ENCODE assay signal across 18 cellular contexts in the genomic region with DNA sequence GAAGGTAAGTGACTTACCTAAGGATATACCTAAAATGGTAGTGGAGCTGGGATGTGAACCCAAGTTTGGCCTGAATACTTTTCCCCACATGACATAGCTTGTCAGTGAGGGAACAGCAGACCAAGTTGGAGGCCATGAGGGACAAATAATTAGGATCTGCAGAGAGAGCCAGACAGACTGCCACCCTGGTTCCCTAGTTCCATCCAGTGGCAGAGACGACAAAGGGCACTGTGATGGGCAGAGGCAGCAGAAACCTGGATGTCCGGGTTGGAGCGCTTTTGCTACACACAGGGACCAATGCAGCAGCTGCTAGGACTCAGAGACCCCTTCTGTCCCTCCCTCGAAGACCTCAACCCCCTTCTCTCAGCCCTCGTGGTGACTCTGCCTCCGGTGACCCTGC. TPM values are rescaled to one million over a fixed set of nuclear protein-coding genes. Genes with fewer than 3 reads are reported as not detected.
DNase-seq lines count a peak whose midpoint lies in the region; ATAC-seq and TF ChIP-seq lines count a peak whose summit lies in the region.
"Had no signal": no experiment of that assay in that cellular context is flagged by ENCODE, and none has a peak within 500 bp of the region (broad histone marks: within the 10 kb centered on the region; RNA-seq: fewer than 3 reads in every experiment).

No MANE protein-coding gene starts in this region.

- peaks cover 6% of the 10 kb centered on the region for H3K9me3 Mint-ChIP-seq in glutamatergic neuron (ENCODE audit: unreplicated experiment)
- H3K9me3 Mint-ChIP-seq: CD8-positive, alpha-beta memory T cell; HFFc6 had no signal

- H3K27ac Mint-ChIP-seq in glutamatergic neuron (ENCODE audit: unreplicated experiment): peak overlapping the region; percentile 40
- H3K27ac Mint-ChIP-seq: CD14-positive monocyte; CD8-positive, alpha-beta memory T cell; HFFc6 had no signal

- peaks cover 24% of the 10 kb centered on the region for H3K27me3 ChIP-seq in brain microvascular endothelial cell (replicated peaks)

- H3K9me3 ChIP-seq in HEK293 (ENCODE audit: control insufficient read depth, insufficient read depth, low read depth, low read length): no peaks in the 10 kb centered on the region
- H3K9me3 ChIP-seq: A549, Caco-2, HAP-1 had no signal

- TF ChIP-seq CTCF in HEK293 (tag by site-specific recombination; IDR thresholded peaks at IDR 0.05) (0 out of 2 replicates have a peak, but pooled peaks have one; percentile 33), glutamatergic neuron (IDR thresholded peaks at IDR 0.05; ENCODE audit: partially characterized antibody, unreplicated experiment) (no peak), brain microvascular endothelial cell (IDR thresholded peaks at IDR 0.05; ENCODE audit: low read depth, low read length, missing control alignments) (no peak)

- no peaks in the 10 kb centered on the region for H3K36me3 ChIP-seq in HEK293 (ENCODE audit: control insufficient read depth in 2 of 2, insufficient read depth in 1 of 2, low read length in 2 of 2)
- H3K36me3 ChIP-seq in brain microvascular endothelial cell (replicated peaks): no peaks in the 10 kb centered on the region
- H3K36me3 ChIP-seq: HAP-1 had no signal

- in situ Hi-C loops in brain microvascular endothelial cell (cut with HindIII; ENCODE audit: low pct_ligation_motif_present, low sequenced_read_pairs): no loop called here

- DNase-seq in SW480 (ENCODE audit: low spot score) (peak; percentile 23), glutamatergic neuron (no peak), brain microvascular endothelial cell (no peak), NCI-H1105 treated with DMSO at 0.1 percent for 48 hours (lab: John Stamatoyannopoulos, UW) (no peak)
- DNase-seq: Caco-2; CD8-positive, alpha-beta memory T cell; DMS79 treated with DMSO at 0.1 percent for 48 hours; EL; GOT3; HFFc6; IMR-90 had no signal

- H3K27ac ChIP-seq in HEK293 (ENCODE audit: extremely low read depth, low read depth, low read length) (no peak overlapping the region), brain microvascular endothelial cell (no peak overlapping the region)
- H3K27ac ChIP-seq: A549, KMS-11 had no signal

- H3K4me3 ChIP-seq in HEK293 (ENCODE audit: low read depth, low read length): no peak overlapping the region
- H3K4me3 ChIP-seq in brain microvascular endothelial cell (ENCODE audit: low read depth, low read length): no peak overlapping the region
- H3K4me3 ChIP-seq: A549, HAP-1 had no signal

- H3K27me3 Mint-ChIP-seq in glutamatergic neuron (ENCODE audit: unreplicated experiment): peaks cover 3% of the 10 kb centered on the region

- ATAC-seq in HG03039 (IDR thresholded peaks at IDR 0.05; ENCODE audit: unreplicated experiment): no peak

- H3K4me1 ChIP-seq in HEK293 (ENCODE audit: control insufficient read depth, insufficient read depth, low read length): 0 out of 2 replicates have a peak, but pooled peaks cover 2% of the 10 kb centered on the region
- H3K4me1 ChIP-seq: Caco-2, HAP-1 had no signal

- peaks cover 51% of the 10 kb centered on the region for H3K4me1 Mint-ChIP-seq in glutamatergic neuron (ENCODE audit: low read depth, unreplicated experiment)

- 0 out of 2 replicates have a peak, but pooled peaks have one; percentile 11 for TF ChIP-seq RAD21 in Ishikawa (IDR thresholded peaks at IDR 0.05; ENCODE audit: low read depth)

- CTCF ChIA-PET in HEK293 (lab: Yijun Ruan, JAX): interaction anchor here (0.6 to 8.3 kb wide), 10 partner anchors 8 to 604 kb away, joined by 3 to 63 read pairs (median 4); partner anchors contain the start of gene ULK3

- no peak for TF ChIP-seq EP300 in Ishikawa (IDR thresholded peaks at IDR 0.05; ENCODE audit: borderline replicate concordance)

- no peak overlapping the region for H3K4me3 Mint-ChIP-seq in glutamatergic neuron (ENCODE audit: unreplicated experiment)
- H3K4me3 Mint-ChIP-seq: CD8-positive, alpha-beta memory T cell; HFFc6 had no signal

- POLR2A ChIA-PET in HEK293 (lab: Yijun Ruan, JAX): interaction anchor here (0.6 kb wide), 1 partner anchor 15 kb away, joined by 7 read pairs; no protein-coding TSS in a partner anchor

- no peaks in the 10 kb centered on the region for H3K36me3 Mint-ChIP-seq in glutamatergic neuron (ENCODE audit: unreplicated experiment)
- H3K36me3 Mint-ChIP-seq: CD14-positive monocyte had no signal

TF ChIP-seq in HEK293, 187 proteins besides CTCF, POLR2A, EP300 and RAD21 (continues in another document):
- no peak for TF ChIP-seq ZNF571 (tag by site-specific recombination; IDR thresholded peaks at IDR 0.05)
- TF ChIP-seq, protein P1, sequence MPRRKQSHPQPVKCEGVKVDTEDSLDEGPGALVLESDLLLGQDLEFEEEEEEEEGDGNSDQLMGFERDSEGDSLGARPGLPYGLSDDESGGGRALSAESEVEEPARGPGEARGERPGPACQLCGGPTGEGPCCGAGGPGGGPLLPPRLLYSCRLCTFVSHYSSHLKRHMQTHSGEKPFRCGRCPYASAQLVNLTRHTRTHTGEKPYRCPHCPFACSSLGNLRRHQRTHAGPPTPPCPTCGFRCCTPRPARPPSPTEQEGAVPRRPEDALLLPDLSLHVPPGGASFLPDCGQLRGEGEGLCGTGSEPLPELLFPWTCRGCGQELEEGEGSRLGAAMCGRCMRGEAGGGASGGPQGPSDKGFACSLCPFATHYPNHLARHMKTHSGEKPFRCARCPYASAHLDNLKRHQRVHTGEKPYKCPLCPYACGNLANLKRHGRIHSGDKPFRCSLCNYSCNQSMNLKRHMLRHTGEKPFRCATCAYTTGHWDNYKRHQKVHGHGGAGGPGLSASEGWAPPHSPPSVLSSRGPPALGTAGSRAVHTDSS (tag by site-specific recombination; IDR thresholded peaks at IDR 0.05): no peak

TF ChIP-seq in Ishikawa, 13 proteins besides CTCF, POLR2A, EP300 and RAD21:
- TF ChIP-seq, protein P2, sequence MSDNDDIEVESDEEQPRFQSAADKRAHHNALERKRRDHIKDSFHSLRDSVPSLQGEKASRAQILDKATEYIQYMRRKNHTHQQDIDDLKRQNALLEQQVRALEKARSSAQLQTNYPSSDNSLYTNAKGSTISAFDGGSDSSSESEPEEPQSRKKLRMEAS (IDR thresholded peaks at IDR 0.05): no peak
- TF ChIP-seq CREB1 (IDR thresholded peaks at IDR 0.05; ENCODE audit: low read depth) (no peak), FOXM1 (IDR thresholded peaks at IDR 0.05; ENCODE audit: borderline replicate concordance, low read depth) (no peak), TCF12 (IDR thresholded peaks at IDR 0.05; ENCODE audit: low read depth) (no peak), EGR1 (IDR thresholded peaks at IDR 0.05) (no peak)
TF ChIP-seq in Ishikawa: peak in this region for 0.

RNA-seq across cellular contexts. Expression of gene CPLX3, which starts 1.2 kb away (rescaled TPM):
- total RNA-seq in glutamatergic neuron (ENCODE audit: unreplicated experiment): 0.32 TPM
- total RNA-seq: Caco-2; CD8-positive, alpha-beta memory T cell; IMR-90 had no signal

RNA-seq across cellular contexts. Expression of gene LMAN1L, which starts 15.0 kb away (rescaled TPM):
- total RNA-seq in glutamatergic neuron (ENCODE audit: unreplicated experiment): not detected
- total RNA-seq: Caco-2, HFFc6, IMR-90 had no signal

RNA-seq across cellular contexts. Expression of gene ULK3, which starts 15.3 kb away (rescaled TPM):
- total RNA-seq in glutamatergic neuron (ENCODE audit: unreplicated experiment): 46.5 TPM

RNA-seq across cellular contexts. Expression of gene SCAMP2, which starts 45.5 kb away (rescaled TPM):
- total RNA-seq in glutamatergic neuron (ENCODE audit: unreplicated experiment): 35.6 TPM

RNA-seq across cellular contexts. Expression of gene CSK, which starts 45.8 kb away (rescaled TPM):
- total RNA-seq in glutamatergic neuron (ENCODE audit: unreplicated experiment): 72.6 TPM
